In the genomic region with DNA sequence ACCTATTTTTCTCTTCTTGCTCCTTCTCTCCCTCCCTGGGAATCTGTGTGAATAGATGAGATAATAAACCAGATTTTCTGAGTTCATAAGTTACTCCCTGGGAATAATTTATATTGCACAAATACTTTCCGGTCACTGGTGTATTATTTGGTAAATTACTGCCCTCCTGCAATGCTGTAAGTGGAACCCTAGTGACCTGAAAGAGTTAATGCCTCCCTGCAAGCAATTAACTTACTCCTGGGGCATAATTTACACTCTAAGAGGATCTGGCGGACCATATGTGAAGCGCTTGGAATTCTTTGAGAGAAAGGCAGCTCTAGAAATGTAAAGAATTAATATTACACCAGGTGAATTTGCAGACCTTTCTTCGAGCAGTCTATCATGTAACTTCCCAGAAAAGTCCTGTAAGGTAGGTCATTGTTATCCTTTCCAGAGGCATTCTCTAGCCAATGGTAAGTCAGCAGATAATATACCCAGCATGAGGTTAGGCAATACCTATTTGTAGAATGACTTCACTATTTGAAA, we compare ENCODE assay signal across 23 cellular contexts. TPM values are rescaled to one million over a fixed set of nuclear protein-coding genes. Genes with fewer than 3 reads are reported as not detected.
DNase-seq lines count a peak whose midpoint lies in the region; ATAC-seq and TF ChIP-seq lines count a peak whose summit lies in the region.
"Had no signal": no experiment of that assay in that cellular context is flagged by ENCODE, and none has a peak within 500 bp of the region (broad histone marks: within the 10 kb centered on the region; RNA-seq: fewer than 3 reads in every experiment).

No MANE protein-coding gene starts in this region.

- H3K9me3 ChIP-seq in BLaER1 treated with 17β-estradiol and CSF1 and Interleukin-3, amounts not matched to agents 10 nM and 100 nM (replicated peaks in 1 of 11) = peaks cover 0 to 4% (median 0%) of the 10 kb centered on the region in 11 experiments; a peak in 6 of 22 replicates
- H3K9me3 ChIP-seq in HUES6 (ENCODE audit: control insufficient read depth, insufficient read depth, low read depth, low read length) = no peaks in the 10 kb centered on the region
- H3K9me3 ChIP-seq in mesenchymal stem cell (ENCODE audit: control insufficient read depth, low read length) = no peaks in the 10 kb centered on the region
- H3K9me3 ChIP-seq: MG63, Peyer's patch had no signal

- H2BK12ac ChIP-seq in mesenchymal stem cell (ENCODE audit: low read length in 2 of 2) = peak overlapping the region in 1 of 2 experiments; percentile 62

- peaks cover 14 to 54% (median 36%) of the 10 kb centered on the region in 10 experiments for H3K4me1 ChIP-seq in BLaER1 treated with 17β-estradiol and CSF1 and Interleukin-3, amounts not matched to agents 10 nM and 100 nM
- peaks cover 43% of the 10 kb centered on the region for H3K4me1 ChIP-seq in HUES6 (ENCODE audit: control insufficient read depth, insufficient read depth, low read length)
- peaks cover 6% of the 10 kb centered on the region for H3K4me1 ChIP-seq in mesenchymal stem cell (ENCODE audit: control insufficient read depth, insufficient read depth, low read depth, low read length)
- H3K4me1 ChIP-seq: Peyer's patch had no signal

- no peaks in the 10 kb centered on the region for H3K9me3 Mint-ChIP-seq in WTC11
- no peaks in the 10 kb centered on the region for H3K9me3 Mint-ChIP-seq in activated T-cell treated with anti-CD3 and anti-CD28 coated beads, Interleukin-2, amount 50 U/mL, for 24 hours

- peaks cover 23% of the 10 kb centered on the region for H3K27me3 Mint-ChIP-seq in WTC11 (ENCODE audit: low read depth)
- H3K27me3 Mint-ChIP-seq in activated T-cell treated with anti-CD3 and anti-CD28 coated beads, Interleukin-2, amount 50 U/mL, for 24 hours = peaks cover 30% of the 10 kb centered on the region

- H3K4me2 ChIP-seq in BLaER1 treated with 17β-estradiol and CSF1 and Interleukin-3, amounts not matched to agents 10 nM and 100 nM = peak overlapping the region in 10 of 11 experiments; percentile 36 to 81 (median 62); a peak in 12 of 22 replicates
- no peak overlapping the region for H3K4me2 ChIP-seq in mesenchymal stem cell (ENCODE audit: low read length, poor library complexity, severe bottlenecking)

- H3K27ac Mint-ChIP-seq in WTC11 = no peak overlapping the region
- no peak overlapping the region for H3K27ac Mint-ChIP-seq in activated T-cell treated with anti-CD3 and anti-CD28 coated beads, Interleukin-2, amount 50 U/mL, for 24 hours
- H3K27ac Mint-ChIP-seq: IgD-negative memory B cell had no signal

- peak overlapping the region; percentile 22; the same call in 1 of the 2 replicates for H3K4me3 Mint-ChIP-seq in WTC11
- H3K4me3 Mint-ChIP-seq in activated T-cell treated with anti-CD3 and anti-CD28 coated beads, Interleukin-2, amount 50 U/mL, for 24 hours = no peak overlapping the region
- H3K4me3 Mint-ChIP-seq: IgD-negative memory B cell had no signal

- CTCF ChIA-PET in WTC11 (lab: Charles Lee) = interaction anchor here (1.0 kb wide), 1 partner anchor 10 kb away, joined by 6 read pairs; no protein-coding TSS in a partner anchor

- in situ Hi-C loops in ACHN (cut with HindIII; ENCODE audit: low pct_ligation_motif_present, low pct_unique_long_range_greater_than_20kb, low sequenced_read_pairs) = no loop called here

- H2BK5ac ChIP-seq in mesenchymal stem cell (ENCODE audit: low read depth, low read length, poor library complexity, severe bottlenecking) = no peak overlapping the region

- H3K36me3 ChIP-seq in BLaER1 treated with 17β-estradiol and CSF1 and Interleukin-3, amounts not matched to agents 10 nM and 100 nM = no peaks in the 10 kb centered on the region
- H3K36me3 ChIP-seq in HUES6 (ENCODE audit: control insufficient read depth, insufficient read depth, low read length) (no peaks in the 10 kb centered on the region), mesenchymal stem cell (ENCODE audit: control insufficient read depth in 1 of 2, insufficient read depth in 2 of 2, low read depth in 1 of 2, low read length in 2 of 2) (no peaks in the 10 kb centered on the region)
- H3K36me3 ChIP-seq: MG63, Peyer's patch had no signal

- POLR2A ChIA-PET in WTC11 (lab: Charles Lee) = no interaction called here

- TF ChIP-seq CTCF in WTC11 (IDR thresholded peaks at IDR 0.05) = no peak

- no peak overlapping the region for H3K4me3 ChIP-seq in BLaER1 treated with 17β-estradiol and CSF1 and Interleukin-3, amounts not matched to agents 10 nM and 100 nM
- H3K4me3 ChIP-seq in HUES6 (ENCODE audit: low read depth, low read length) = no peak overlapping the region
- no peak overlapping the region for H3K4me3 ChIP-seq in mesenchymal stem cell (ENCODE audit: insufficient read depth in 1 of 2, low read depth in 1 of 2, low read length in 2 of 2)
- H3K4me3 ChIP-seq: MG63, Peyer's patch, SK-N-MC had no signal

- no peak overlapping the region for H2AFZ ChIP-seq in mesenchymal stem cell (ENCODE audit: low read depth, low read length)

- ATAC-seq in WTC11 = peak; percentile 16
- ATAC-seq: Right ventricle myocardium inferior had no signal

- H3K27ac ChIP-seq in BLaER1 treated with 17β-estradiol and CSF1 and Interleukin-3, amounts not matched to agents 10 nM and 100 nM = peak overlapping the region in 7 of 11 experiments; percentile 42 to 87 (median 81); a peak in 11 of 22 replicates
- H3K27ac ChIP-seq in HUES6 (ENCODE audit: low read depth, low read length) (0 out of 2 replicates have a peak overlapping the region, but pooled peaks have one; percentile 8), mesenchymal stem cell (ENCODE audit: low read length, poor library complexity, severe bottlenecking) (no peak overlapping the region)
- H3K27ac ChIP-seq: C4-2B, Peyer's patch, SK-N-MC had no signal

- H3K14ac ChIP-seq in mesenchymal stem cell (ENCODE audit: low read length in 2 of 2) = no peak overlapping the region

- no peak for DNase-seq in WTC11 (ENCODE audit: low spot score)
- DNase-seq in mesenchymal stem cell = no peak
- no peak for DNase-seq in ACHN
- DNase-seq in activated T-cell treated with anti-CD3 and anti-CD28 coated beads, Interleukin-2, amount 50 U/mL, for 24 hours = no peak
- DNase-seq in DMS153 (lab: John Stamatoyannopoulos, UW) = no peak
- DNase-seq in globus pallidus (ENCODE audit: low spot score) = no peak
- DNase-seq: DND-41, H7, Karpas-422, MG63, NCI-H1092, NCI-H1694, NCI-H2081 treated with DMSO at 0.1 percent for 48 hours, NCI-H526, Peyer's patch had no signal

- no peak overlapping the region for H3K23ac ChIP-seq in mesenchymal stem cell (ENCODE audit: low read length in 2 of 2)

- H3K4me1 Mint-ChIP-seq in WTC11 = peaks cover 63% of the 10 kb centered on the region
- no peaks in the 10 kb centered on the region for H3K4me1 Mint-ChIP-seq in activated T-cell treated with anti-CD3 and anti-CD28 coated beads, Interleukin-2, amount 50 U/mL, for 24 hours (ENCODE audit: low read depth)

- no peaks in the 10 kb centered on the region for H4K20me1 ChIP-seq in BLaER1 treated with 17β-estradiol and CSF1 and Interleukin-3, amounts not matched to agents 10 nM and 100 nM

- H3K9ac ChIP-seq in BLaER1 treated with 17β-estradiol and CSF1 and Interleukin-3, amounts not matched to agents 10 nM and 100 nM = no peak overlapping the region; a peak in 1 of 22 replicates
- no peak overlapping the region for H3K9ac ChIP-seq in HUES6 (ENCODE audit: low read length)
- H3K9ac ChIP-seq in mesenchymal stem cell (ENCODE audit: low read length) = no peak overlapping the region

- H2BK120ac ChIP-seq in mesenchymal stem cell (ENCODE audit: low read depth, low read length) = no peak overlapping the region

- no peak overlapping the region for H2AK5ac ChIP-seq in mesenchymal stem cell (ENCODE audit: low read length, severe bottlenecking)

- peak overlapping the region in 1 of 2 experiments; percentile 10 for H3K4ac ChIP-seq in mesenchymal stem cell (ENCODE audit: low read depth in 1 of 2, low read length in 2 of 2)

- peaks cover 7 to 24% (median 18%) of the 10 kb centered on the region in 11 experiments for H3K27me3 ChIP-seq in BLaER1 treated with 17β-estradiol and CSF1 and Interleukin-3, amounts not matched to agents 10 nM and 100 nM
- H3K27me3 ChIP-seq in HUES6 (ENCODE audit: control insufficient read depth, insufficient read depth, low read length) = peaks cover 8% of the 10 kb centered on the region
- peaks cover 14 to 30% of the 10 kb centered on the region in 2 experiments for H3K27me3 ChIP-seq in mesenchymal stem cell (ENCODE audit: control insufficient read depth in 1 of 2, insufficient read depth in 1 of 2, low read length in 2 of 2)
- H3K27me3 ChIP-seq: MG63, Peyer's patch had no signal

- H3K36me3 Mint-ChIP-seq in WTC11 = no peaks in the 10 kb centered on the region
- no peaks in the 10 kb centered on the region for H3K36me3 Mint-ChIP-seq in activated T-cell treated with anti-CD3 and anti-CD28 coated beads, Interleukin-2, amount 50 U/mL, for 24 hours (ENCODE audit: low read depth)
- H3K36me3 Mint-ChIP-seq: IgD-negative memory B cell had no signal

- H2BK15ac ChIP-seq in mesenchymal stem cell (ENCODE audit: low read depth, poor library complexity, severe bottlenecking) = no peak overlapping the region

- 48% methylated on average over 3 of the region's 4 CpGs for WGBS in mesenchymal stem cell

- no peak overlapping the region for H4K91ac ChIP-seq in mesenchymal stem cell (ENCODE audit: low read length)

- H3K79me1 ChIP-seq in mesenchymal stem cell (replicated peaks; ENCODE audit: low read length, poor library complexity, severe bottlenecking) = no peaks in the 10 kb centered on the region

- peak overlapping the region; percentile 46 to 65 for H3K18ac ChIP-seq in mesenchymal stem cell (ENCODE audit: low read depth in 1 of 2, low read length in 2 of 2)

- no peak overlapping the region for H4K8ac ChIP-seq in mesenchymal stem cell (ENCODE audit: low read length)

TF ChIP-seq in WTC11, 78 proteins besides CTCF, POLR2A, EP300 and RAD21:
- no peak for TF ChIP-seq TEAD4 (CRISPR knock-in tag; IDR thresholded peaks at IDR 0.05)
- 0 out of 2 replicates have a peak, but pooled peaks have one; percentile 25 for TF ChIP-seq SP1 (CRISPR knock-in tag; conservative IDR thresholded peaks at IDR 0.05)

RNA-seq across cellular contexts. Expression of gene GDNF, which starts 7.0 kb away (rescaled TPM):
- total RNA-seq in WTC11 (2021) = 0.96 to 4.7 TPM (median 1.1 TPM) in 3 replicates
- polyA plus RNA-seq in mesenchymal stem cell (2013, experiment 1 of 2) = 7.8 TPM
- polyA plus RNA-seq in mesenchymal stem cell (2013, experiment 2 of 2) = 7.9 TPM
- total RNA-seq: G401, HT-29, Right ventricle myocardium inferior had no signal
- polyA plus RNA-seq: IgD-negative memory B cell had no signal
